In the genomic region with DNA sequence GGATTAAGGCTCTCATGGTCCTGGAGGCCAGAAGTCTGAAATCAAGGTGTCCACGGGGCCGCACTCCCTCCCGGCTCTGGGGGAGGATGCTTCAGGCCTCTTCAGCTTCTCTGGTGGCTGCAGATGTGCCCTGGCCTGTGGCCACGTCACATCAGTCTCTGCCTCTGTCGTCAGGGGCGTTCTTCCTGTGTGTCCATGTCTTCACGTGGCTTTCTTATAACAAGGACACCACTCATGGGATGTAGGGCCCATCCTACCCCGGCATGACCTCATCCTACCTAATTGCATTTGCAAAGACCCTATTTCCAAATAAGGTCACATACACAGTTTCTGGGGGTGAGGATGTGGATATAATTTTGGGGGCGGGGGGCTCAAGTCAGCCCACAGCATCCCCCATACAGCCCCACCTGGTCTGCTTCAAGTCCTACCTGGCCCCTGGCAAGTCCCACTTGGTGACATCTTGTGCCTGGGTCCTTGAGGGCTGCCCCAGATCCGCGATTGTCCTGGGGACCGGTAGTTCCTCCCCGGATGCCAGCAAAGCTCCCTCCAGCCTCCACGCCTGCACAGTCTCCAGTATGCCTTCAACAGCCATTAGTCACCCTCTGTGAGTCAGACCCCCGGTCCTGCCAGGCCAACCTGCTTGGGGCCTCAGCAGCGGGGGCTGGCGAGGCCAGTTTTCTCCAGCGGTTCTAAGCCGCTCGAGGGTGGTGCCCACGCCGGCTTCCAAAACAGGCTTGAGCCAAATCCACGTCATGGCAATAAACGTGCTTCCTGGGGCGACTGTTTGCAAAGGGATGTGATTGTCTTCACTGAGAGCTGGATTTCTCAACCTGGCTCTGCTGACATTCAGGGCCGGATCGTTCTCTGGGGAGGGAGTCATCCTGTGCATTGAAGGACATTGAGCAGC, we compare ENCODE assay signal across 9 cellular contexts. TPM values are rescaled to one million over a fixed set of nuclear protein-coding genes. Genes with fewer than 3 reads are reported as not detected.
A peak's percentile ranks its signal among the peaks of the same experiment; 100 is the strongest.
DNase-seq lines count a peak whose midpoint lies in the region; ATAC-seq and TF ChIP-seq lines count a peak whose summit lies in the region.
"Had no signal": no experiment of that assay in that cellular context is flagged by ENCODE, and none has a peak within 500 bp of the region (broad histone marks: within the 10 kb centered on the region; RNA-seq: fewer than 3 reads in every experiment).

No MANE protein-coding gene starts in this region.

- intact Hi-C loops in esophagus muscularis mucosa (cut with DNase I): no loop called here

- H3K4me3 Mint-ChIP-seq in naive B cell: peak overlapping the region in 7 of 8 donors; percentile 38 to 81 (median 62)

- no peaks in the 10 kb centered on the region for H3K9me3 ChIP-seq in SJCRH30 (replicated peaks)
- H3K9me3 ChIP-seq in esophagus muscularis mucosa: no peaks in the 10 kb centered on the region

- peak; percentile 15 for DNase-seq in activated CD4-positive, alpha-beta T cell treated with anti-CD3 and anti-CD28 coated beads for 48 hours
- DNase-seq in activated CD4-positive, alpha-beta T cell treated with anti-CD3 and anti-CD28 coated beads, Interleukin-2, amount 50 U/mL, for 48 hours: no peak
- DNase-seq in SJCRH30: peak; percentile 87 to 90
- DNase-seq in esophagus muscularis mucosa (ENCODE audit: extremely low spot score): no peak
- DNase-seq in naive B cell: no peak

- H3K4me1 ChIP-seq in SJCRH30 (peaks cover 17% of the 10 kb centered on the region), esophagus muscularis mucosa (peaks cover 30 to 51% (median 45%) of the 10 kb centered on the region in 4 donors)

- H3K27me3 ChIP-seq in SJCRH30 (no peaks in the 10 kb centered on the region), esophagus muscularis mucosa (no peaks in the 10 kb centered on the region)

- H3K36me3 Mint-ChIP-seq in naive B cell: peaks cover 4 to 17% of the 10 kb centered on the region in 2 donors

- no peaks in the 10 kb centered on the region for H3K27me3 Mint-ChIP-seq in naive B cell

- peaks cover 73 to 95% (median 84%) of the 10 kb centered on the region in 3 donors for H3K4me1 Mint-ChIP-seq in naive B cell

- H3K27ac ChIP-seq in SJCRH30 (peak overlapping the region; percentile 82), esophagus muscularis mucosa (replicated peaks in 1 of 4) (peak overlapping the region; percentile 77 to 87 (median 80))

- no peak for TF ChIP-seq POLR2A in esophagus muscularis mucosa (IDR thresholded peaks at IDR 0.05; ENCODE audit: low read depth)

- TF ChIP-seq CTCF in esophagus muscularis mucosa (IDR thresholded peaks at IDR 0.05): no peak

- WGBS in esophagus muscularis mucosa: 23% methylated on average over 19 of the region's 27 CpGs

- H3K27ac Mint-ChIP-seq in naive B cell: peak overlapping the region; percentile 69 to 94 (median 88)
- H3K27ac Mint-ChIP-seq: activated naive CD4-positive, alpha-beta T cell treated with anti-CD3 and anti-CD28 coated beads, Interleukin-2, amount 50 U/mL, for 72 hours had no signal

- peaks cover 28% of the 10 kb centered on the region for H3K36me3 ChIP-seq in SJCRH30
- H3K36me3 ChIP-seq in esophagus muscularis mucosa: peaks cover 14 to 65% (median 40%) of the 10 kb centered on the region in 4 donors

- no peak for TF ChIP-seq EP300 in esophagus muscularis mucosa (IDR thresholded peaks at IDR 0.05)

- H3K9me3 Mint-ChIP-seq in naive B cell: peaks cover 0 to 6% (median 0%) of the 10 kb centered on the region in 7 donors
- H3K9me3 Mint-ChIP-seq: activated naive CD4-positive, alpha-beta T cell treated with anti-CD3 and anti-CD28 coated beads, Interleukin-2, amount 50 U/mL, for 72 hours had no signal

- no peak overlapping the region for H3K4me3 ChIP-seq in SJCRH30
- peak overlapping the region; percentile 1 to 32 (median 15) for H3K4me3 ChIP-seq in esophagus muscularis mucosa

- ATAC-seq in naive B cell (ENCODE audit: low read depth in 2 of 2) (no peak), GM18498 (IDR thresholded peaks at IDR 0.05; ENCODE audit: unreplicated experiment) (no peak), HG03097 (IDR thresholded peaks at IDR 0.05; ENCODE audit: low FRiP score, unreplicated experiment) (no peak), HG02973 (IDR thresholded peaks at IDR 0.05; ENCODE audit: unreplicated experiment) (no peak)

RNA-seq across cellular contexts. Expression of gene MYO9B, which starts 32.2 kb away (rescaled TPM):
- 47.7 and 48.4 TPM in 2 replicates for total RNA-seq in SJCRH30 (2014; rRNA removed; shearing (Covaris generic))
- 10 to 100 TPM; 52.6 to 73.3 (median 57.7) TPM for total RNA-seq in esophagus muscularis mucosa
- polyA plus RNA-seq in naive B cell (ENCODE audit: low read depth in 6 of 6): 10 to 100 TPM in 2 of 6 donors, 1 to 10 TPM in 4; 3.1 to 34.9 (median 6.9) TPM

RNA-seq across cellular contexts. Expression of gene HAUS8, which starts 32.5 kb away (rescaled TPM):
- 22.9 and 23.9 TPM in 2 replicates for total RNA-seq in SJCRH30 (2014; rRNA removed; shearing (Covaris generic))
- total RNA-seq in esophagus muscularis mucosa: 1 to 10 TPM; 3.3 to 6.6 (median 4.6) TPM
- 10 to 100 TPM in 2 of 6 donors, 1 to 10 TPM in 4; 3.9 to 11.4 (median 7.2) TPM for polyA plus RNA-seq in naive B cell (ENCODE audit: low read depth in 6 of 6)

Comparison
In these comparisons a context has a peak if more than half of its experiments do, and no peak if none do; other contexts are left out.
1. DNase-seq: peak in activated CD4-positive, alpha-beta T cell treated with anti-CD3 and anti-CD28 coated beads for 48 hours (single experiment) and SJCRH30 (2 of 2); none in activated CD4-positive, alpha-beta T cell treated with anti-CD3 and anti-CD28 coated beads, Interleukin-2, amount 50 U/mL, for 48 hours (0 of 2), esophagus muscularis mucosa (single experiment) and naive B cell (single experiment).